Comparison of ENCODE assay signal across 14 cellular contexts in the genomic region with DNA sequence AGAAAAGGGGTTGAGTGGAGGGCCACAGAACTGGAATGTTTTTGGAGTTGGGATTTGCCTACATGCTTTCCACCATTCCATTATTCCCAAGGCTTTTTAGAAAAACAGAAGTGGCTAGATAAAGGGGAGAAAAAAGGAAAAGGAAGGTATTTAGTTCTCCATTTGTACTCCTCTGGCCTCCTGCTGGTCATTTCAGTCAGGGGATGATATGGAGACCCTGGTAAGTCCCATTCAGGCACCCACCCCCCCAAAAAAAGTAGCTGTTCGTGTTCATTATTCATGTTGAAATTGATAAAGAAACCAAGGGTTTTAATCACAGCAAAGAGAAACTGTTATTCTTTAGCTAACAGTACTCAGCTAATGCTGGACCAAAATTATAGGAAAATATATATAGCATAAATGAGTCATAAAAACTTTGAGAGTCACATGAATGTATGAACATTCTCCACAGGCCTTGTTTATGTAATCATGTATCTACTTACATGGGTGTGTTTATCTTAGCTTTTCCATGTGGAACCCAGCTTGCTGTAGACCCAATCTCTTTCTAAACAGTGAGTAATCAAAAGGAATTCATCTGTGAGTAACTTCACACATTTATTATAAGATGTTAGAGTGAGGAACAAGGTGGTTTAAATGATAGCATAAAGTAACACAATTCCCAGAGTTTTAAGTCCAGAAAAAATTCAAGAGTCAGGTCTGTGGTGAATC.
DNase-seq lines count a peak whose midpoint lies in the region; ATAC-seq and TF ChIP-seq lines count a peak whose summit lies in the region.
"Had no signal": no experiment of that assay in that cellular context is flagged by ENCODE, and none has a peak within 500 bp of the region (broad histone marks: within the 10 kb centered on the region; RNA-seq: fewer than 3 reads in every experiment).

No MANE protein-coding gene starts in this region.

- H3K36me3 ChIP-seq in mesendoderm (ENCODE audit: control insufficient read depth, insufficient read depth, low read length): no peaks in the 10 kb centered on the region

- no peaks in the 10 kb centered on the region for H3K27me3 ChIP-seq in mesendoderm (ENCODE audit: insufficient read depth, low read length, poor library complexity)

- H2BK120ac ChIP-seq in mesendoderm (ENCODE audit: low read depth, low read length): no peak overlapping the region

- H3K4me1 ChIP-seq in mesendoderm (ENCODE audit: control insufficient read depth, low read depth, low read length): no peaks in the 10 kb centered on the region

- H3K4ac ChIP-seq in mesendoderm (ENCODE audit: low read depth, low read length): no peak overlapping the region

- H3K9ac ChIP-seq in mesendoderm (ENCODE audit: low read length): no peak overlapping the region

- no CpG with 5 or more reads among the region's 1 CpG for WGBS in mesendoderm (ENCODE audit: extremely low coverage, insufficient coverage, low lambda C conversion rate)

- H3K27ac ChIP-seq in RWPE1: no peak overlapping the region
- no peak overlapping the region for H3K27ac ChIP-seq in mesendoderm (ENCODE audit: low read depth, low read length)

- no peak overlapping the region for H2AK5ac ChIP-seq in mesendoderm (ENCODE audit: low read length)

- H3K27me3 Mint-ChIP-seq in nephron progenitor cell (ENCODE audit: low read depth, poor library complexity): no peaks in the 10 kb centered on the region

- H2BK5ac ChIP-seq in mesendoderm (ENCODE audit: low read length): no peak overlapping the region

- no peaks in the 10 kb centered on the region for H3K79me1 ChIP-seq in mesendoderm (ENCODE audit: low read length)

- no peak overlapping the region for H3K4me3 ChIP-seq in mesendoderm (ENCODE audit: low read length)

- POLR2A ChIA-PET in RWPE1 (lab: Yijun Ruan, JAX; ENCODE audit: low non-redundant PET): no interaction called here

- no peak overlapping the region for H4K5ac ChIP-seq in mesendoderm (ENCODE audit: low read length)

- no peaks in the 10 kb centered on the region for H3K79me2 ChIP-seq in mesendoderm (ENCODE audit: control insufficient read depth, insufficient read depth, low read length)

- H3K4me1 Mint-ChIP-seq in nephron progenitor cell: peaks cover 44% of the 10 kb centered on the region

- H2BK15ac ChIP-seq in mesendoderm (replicated peaks; ENCODE audit: low read depth): no peak overlapping the region

- H4K8ac ChIP-seq in mesendoderm (ENCODE audit: low read depth, low read length): no peak overlapping the region

- H3K27ac Mint-ChIP-seq in nephron progenitor cell: no peak overlapping the region

- no peaks in the 10 kb centered on the region for H3K36me3 Mint-ChIP-seq in nephron progenitor cell (ENCODE audit: low read depth)

- ATAC-seq in stimulated activated naive CD8-positive, alpha-beta T cell treated with anti-CD3 and anti-CD28 coated beads, Interleukin-15, Interleukin-2, amounts not matched to agents 100 U/mL and 50 U/mL, for 24 hours: no peak

- no peak for TF ChIP-seq CTCF in RWPE1 (conservative IDR thresholded peaks at IDR 0.05; ENCODE audit: low read depth)
- TF ChIP-seq CTCF in nephron progenitor cell (IDR thresholded peaks at IDR 0.05): no peak

- H3K56ac ChIP-seq in mesendoderm (ENCODE audit: low read length): no peak overlapping the region

- DNase-seq in EL (peak; percentile 62), RWPE1 (ENCODE audit: low spot score) (peak; percentile 90), fibroblast of gingiva (ENCODE audit: low read depth) (peak; percentile 80), renal cortical epithelial cell (ENCODE audit: low read depth) (peak; percentile 81), nephron progenitor cell (no peak), occipital lobe (lab: John Stamatoyannopoulos, UW) (no peak), mesendoderm (no peak)
- no peak for DNase-seq in stimulated activated naive CD8-positive, alpha-beta T cell treated with anti-CD3 and anti-CD28 coated beads, Interleukin-15, Interleukin-2, amounts not matched to agents 100 U/mL and 50 U/mL, for 24 hours
- DNase-seq: aorta, Calu3, left cardiac atrium, NCI-H446, nucleus accumbens, Right ventricle myocardium superior had no signal

- H3K18ac ChIP-seq in mesendoderm (ENCODE audit: low read length): no peak overlapping the region

- H3K4me3 Mint-ChIP-seq in nephron progenitor cell: no peak overlapping the region

- no peak overlapping the region for H3K23ac ChIP-seq in mesendoderm (ENCODE audit: low read length)

- CTCF ChIA-PET in RWPE1 (lab: Yijun Ruan, JAX): interaction anchor here (0.6 kb wide), 1 partner anchor 260 kb away, joined by 4 read pairs; no protein-coding TSS in a partner anchor

- peaks cover 7% of the 10 kb centered on the region for H3K9me3 Mint-ChIP-seq in nephron progenitor cell

- no peak overlapping the region for H3K4me2 ChIP-seq in mesendoderm (ENCODE audit: low read length)

Comparison
In these comparisons a context has a peak if more than half of its experiments do, and no peak if none do; other contexts are left out.
1. DNase-seq: peak in EL (single experiment), RWPE1 (single experiment), fibroblast of gingiva (single experiment) and renal cortical epithelial cell (single experiment); none in nephron progenitor cell (single experiment), occipital lobe (single experiment), mesendoderm (single experiment) and stimulated activated naive CD8-positive, alpha-beta T cell treated with anti-CD3 and anti-CD28 coated beads, Interleukin-15, Interleukin-2, amounts not matched to agents 100 U/mL and 50 U/mL, for 24 hours (single experiment).